Comparison of ENCODE assay signal across 13 cellular contexts in the genomic region with DNA sequence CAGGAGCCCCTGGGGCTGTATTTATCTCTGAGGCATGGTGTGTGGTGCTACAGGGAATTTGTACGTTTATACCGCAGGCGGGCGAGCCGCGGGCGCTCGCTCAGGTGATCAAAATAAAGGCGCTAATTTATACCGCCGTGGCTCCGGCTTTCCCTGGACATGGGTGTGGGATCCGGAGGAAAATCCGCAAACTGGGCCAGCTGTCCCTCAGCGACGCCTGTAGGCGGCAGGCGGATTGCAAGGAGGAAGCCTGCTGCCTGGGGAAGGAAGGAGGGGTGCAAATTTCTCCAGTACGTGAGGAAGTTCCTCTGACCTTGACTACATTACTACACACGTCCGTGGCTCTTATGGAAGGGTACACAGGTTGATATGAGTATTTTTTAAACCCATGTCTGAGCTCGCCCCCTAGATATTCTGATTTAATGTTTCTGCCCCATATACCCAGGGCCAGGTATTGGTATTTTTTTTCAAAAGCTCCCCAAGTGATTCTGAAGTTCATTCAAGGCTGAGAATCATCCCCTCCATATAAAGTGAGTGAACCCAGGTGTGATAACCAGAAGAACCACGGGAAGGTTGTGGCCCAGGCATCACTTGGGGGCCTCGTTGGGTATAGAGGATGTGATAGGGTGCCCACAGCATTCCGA. TPM values are rescaled to one million over a fixed set of nuclear protein-coding genes. Genes with fewer than 3 reads are reported as not detected.
DNase-seq lines count a peak whose midpoint lies in the region; ATAC-seq and TF ChIP-seq lines count a peak whose summit lies in the region.
"Had no signal": no experiment of that assay in that cellular context is flagged by ENCODE, and none has a peak within 500 bp of the region (broad histone marks: within the 10 kb centered on the region; RNA-seq: fewer than 3 reads in every experiment).

No MANE protein-coding gene starts in this region.

- peak; percentile 42 to 64 for DNase-seq in T47D (ENCODE audit: low read depth in 1 of 2, low spot score in 1 of 2)
- no peak for DNase-seq in breast epithelium (ENCODE audit: low spot score in 2 of 2)
- peak; percentile 38 for DNase-seq in RWPE1 (ENCODE audit: low spot score)
- DNase-seq in heart right ventricle: no peak
- no peak for DNase-seq in upper lobe of right lung
- no peak for DNase-seq in posterior vena cava (ENCODE audit: low spot score)
- DNase-seq: activated CD4-positive, alpha-beta memory T cell treated with anti-CD3 and anti-CD28 coated beads, Interleukin-2, amount 10 ng/mL, durations not matched to agents 7 days and 5 days; DND-41; effector memory CD4-positive, alpha-beta T cell; NCI-H1092; nucleus accumbens had no signal

- H3K27ac ChIP-seq in breast epithelium: no peak overlapping the region
- no peak overlapping the region for H3K27ac ChIP-seq in RWPE1
- H3K27ac ChIP-seq in heart right ventricle: no peak overlapping the region
- H3K27ac ChIP-seq in upper lobe of right lung: no peak overlapping the region

- in situ Hi-C loops in T47D (cut with HindIII; ENCODE audit: low pct_unique_long_range_greater_than_20kb, low sequenced_read_pairs): no loop called here

- TF ChIP-seq CTCF in breast epithelium (IDR thresholded peaks at IDR 0.05) (no peak), RWPE1 (conservative IDR thresholded peaks at IDR 0.05; ENCODE audit: low read depth) (no peak), heart right ventricle (IDR thresholded peaks at IDR 0.05) (peak in 7 of 9 donors; percentile 5 to 40 (median 36)), upper lobe of right lung (IDR thresholded peaks at IDR 0.05) (peak; percentile 11)

- H3K36me3 ChIP-seq in breast epithelium (no peaks in the 10 kb centered on the region), heart right ventricle (no peaks in the 10 kb centered on the region), upper lobe of right lung (no peaks in the 10 kb centered on the region)

- no peak for TF ChIP-seq POLR2A in breast epithelium (IDR thresholded peaks at IDR 0.05)

- no peaks in the 10 kb centered on the region for H3K9me3 ChIP-seq in breast epithelium
- H3K9me3 ChIP-seq in heart right ventricle: no peaks in the 10 kb centered on the region
- H3K9me3 ChIP-seq in upper lobe of right lung: no peaks in the 10 kb centered on the region

- CTCF ChIA-PET in RWPE1 (lab: Yijun Ruan, JAX): interaction anchor here (0.6 to 4.7 kb wide), 7 partner anchors 9 to 363 kb away, joined by 3 to 31 read pairs (median 5); no protein-coding TSS in a partner anchor

- H3K4me1 ChIP-seq in breast epithelium (no peaks in the 10 kb centered on the region), heart right ventricle (peaks cover 0 to 32% (median 18%) of the 10 kb centered on the region in 9 donors), upper lobe of right lung (peaks cover 4% of the 10 kb centered on the region)

- ATAC-seq in heart right ventricle (no peak), upper lobe of right lung (no peak), GM21825 (IDR thresholded peaks at IDR 0.05; ENCODE audit: unreplicated experiment) (no peak), GM18517 (IDR thresholded peaks at IDR 0.05; ENCODE audit: unreplicated experiment) (no peak)

- peaks cover 12 to 76% of the 10 kb centered on the region in 2 donors for H3K27me3 ChIP-seq in breast epithelium
- peaks cover 25 to 85% (median 81%) of the 10 kb centered on the region in 7 donors for H3K27me3 ChIP-seq in heart right ventricle
- H3K27me3 ChIP-seq in upper lobe of right lung: peaks cover 84% of the 10 kb centered on the region

- POLR2A ChIA-PET in RWPE1 (lab: Yijun Ruan, JAX; ENCODE audit: low non-redundant PET): no interaction called here

- intact Hi-C loops in breast epithelium (cut with DNase I; ENCODE audit: low total_unique reads): loop anchor here (5.0 kb wide), 1 partner anchor 705 kb away; no protein-coding TSS in a partner anchor
- intact Hi-C loops in heart right ventricle (cut with DNase I): loop anchor here in 6 of 10 donors (2.0 to 10.0 kb wide), 5 partner anchors 117 to 127 kb away; no protein-coding TSS in a partner anchor
- intact Hi-C loops in upper lobe of right lung (cut with DNase I): no loop called here
- intact Hi-C loops in posterior vena cava (cut with DNase I): loop anchor here in 1 of 2 donors (5.0 kb wide), 1 partner anchor 505 kb away; no protein-coding TSS in a partner anchor

- no peak overlapping the region for H3K4me3 ChIP-seq in breast epithelium
- H3K4me3 ChIP-seq in heart right ventricle: no peak overlapping the region
- no peak overlapping the region for H3K4me3 ChIP-seq in upper lobe of right lung

- 11 to 12% methylated on average over 25 of the region's 25 CpGs for WGBS in heart right ventricle, 2 donors

RNA-seq across cellular contexts. Expression of gene MYOD1, which starts 2.8 kb away (rescaled TPM):
- total RNA-seq in breast epithelium: not detected
- under 1 TPM in 1 of 10 donors, not detected in 9; 0.20 TPM for total RNA-seq in heart right ventricle
- not detected for polyA plus RNA-seq in heart right ventricle
- total RNA-seq in upper lobe of right lung: not detected
- total RNA-seq in posterior vena cava: not detected
- total RNA-seq: activated CD4-positive, alpha-beta memory T cell treated with anti-CD3 and anti-CD28 coated beads, Interleukin-2, amount 10 ng/mL, durations not matched to agents 7 days and 5 days had no signal

RNA-seq across cellular contexts. Expression of gene KCNC1, which starts 12.5 kb away (rescaled TPM):
- under 1 TPM in 1 of 3 donors, not detected in 2; 0.15 TPM for total RNA-seq in breast epithelium
- under 1 TPM in 4 of 10 donors, not detected in 6; 0.04 to 0.09 (median 0.06) TPM for total RNA-seq in heart right ventricle
- polyA plus RNA-seq in heart right ventricle: not detected
- total RNA-seq in upper lobe of right lung: not detected
- not detected for total RNA-seq in posterior vena cava
- total RNA-seq: activated CD4-positive, alpha-beta memory T cell treated with anti-CD3 and anti-CD28 coated beads, Interleukin-2, amount 10 ng/mL, durations not matched to agents 7 days and 5 days had no signal

Comparison
In these comparisons a context has a peak if more than half of its experiments do, and no peak if none do; other contexts are left out.
1. DNase-seq: peak in T47D (2 of 2) and RWPE1 (single experiment); none in breast epithelium (0 of 2), heart right ventricle (0 of 2), upper lobe of right lung (single experiment) and posterior vena cava (single experiment).
2. CTCF ChIP-seq: peak in heart right ventricle (7 of 9) and upper lobe of right lung (single experiment); none in breast epithelium (0 of 3) and RWPE1 (single experiment).